Comparison of ENCODE assay signal across 8 cellular contexts in the genomic region with DNA sequence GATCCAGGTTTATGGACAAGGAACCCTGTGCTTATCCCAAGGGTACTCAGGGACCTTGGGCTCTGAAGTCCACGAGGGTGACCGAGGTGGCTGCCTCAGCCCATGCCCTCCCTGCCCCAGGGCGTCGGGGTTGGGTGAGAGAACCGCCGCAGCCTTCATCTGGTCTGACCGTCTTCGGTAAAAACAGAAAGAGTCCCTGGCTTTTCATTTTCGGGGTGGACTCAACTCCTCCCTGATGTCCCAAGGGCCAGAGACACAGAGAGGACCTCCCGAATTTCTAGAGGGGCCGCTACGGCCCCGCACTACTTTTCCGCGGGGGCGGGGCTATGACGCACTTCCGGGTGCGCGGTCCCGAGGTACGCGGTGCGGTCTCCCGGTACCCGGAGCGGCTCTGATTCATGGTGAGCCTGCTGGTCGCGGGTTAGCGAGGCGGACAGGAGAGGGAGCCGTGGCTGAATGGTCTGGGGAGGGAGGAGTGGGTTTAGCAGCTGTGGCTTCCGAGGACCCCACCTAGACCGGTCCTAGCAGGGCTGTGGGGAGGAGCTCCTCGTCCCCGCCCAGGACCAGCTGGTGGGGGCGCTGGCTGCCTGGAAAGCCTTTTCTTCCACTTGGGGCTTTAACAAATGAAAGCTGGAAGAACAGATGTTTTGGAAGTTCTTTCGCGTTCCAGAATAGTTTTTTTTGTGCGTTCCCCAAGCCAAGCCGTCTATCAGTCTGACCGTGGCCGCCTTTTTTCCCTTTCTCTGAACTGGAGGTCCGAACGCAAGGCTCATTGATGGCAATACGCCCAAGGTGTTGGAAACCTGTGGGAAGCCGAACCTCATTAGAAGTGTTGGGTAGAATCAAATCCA. TPM values are rescaled to one million over a fixed set of nuclear protein-coding genes. Genes with fewer than 3 reads are reported as not detected.
A peak's percentile ranks its signal among the peaks of the same experiment; 100 is the strongest.
DNase-seq lines count a peak whose midpoint lies in the region; ATAC-seq and TF ChIP-seq lines count a peak whose summit lies in the region.

A gene (plus strand): TSS at position 334 of the 851 bp plus-strand sequence. CDS start 7,233 bp downstream, outside the sequence.

- TF ChIP-seq EP300 in gastroesophageal sphincter (IDR thresholded peaks at IDR 0.05), result no peak

- H3K9me2 ChIP-seq in GM23338 (ENCODE audit: insufficient read depth), result peaks cover 10% of the 10 kb centered on the region

- peak; percentile 9 to 19; a peak in 3 of 4 replicates for TF ChIP-seq CTCF in GM23338 (conservative IDR thresholded peaks at IDR 0.05; ENCODE audit: low read depth in 2 of 2)
- TF ChIP-seq CTCF in LNCaP clone FGC (IDR thresholded peaks at IDR 0.05; ENCODE audit: control insufficient read depth, extremely low read depth, insufficient read depth), result no peak
- TF ChIP-seq CTCF in gastroesophageal sphincter (IDR thresholded peaks at IDR 0.05), result peak in 2 of 4 experiments; percentile 30 to 48
- peak; percentile 38 for TF ChIP-seq CTCF in neutrophil (IDR thresholded peaks at IDR 0.05)
- TF ChIP-seq CTCF in subcutaneous adipose tissue (IDR thresholded peaks at IDR 0.05; ENCODE audit: low read depth), result no peak

- H4K20me1 ChIP-seq in GM23338 (replicated peaks; ENCODE audit: insufficient read depth), result no peaks in the 10 kb centered on the region

- no peaks in the 10 kb centered on the region for H3K27me3 ChIP-seq in GM23338 (ENCODE audit: insufficient read depth)
- no peaks in the 10 kb centered on the region for H3K27me3 ChIP-seq in SJCRH30
- no peaks in the 10 kb centered on the region for H3K27me3 ChIP-seq in gastroesophageal sphincter
- H3K27me3 ChIP-seq in neutrophil, result no peaks in the 10 kb centered on the region

- peak; percentile 93 for DNase-seq in ELF-1 (ENCODE audit: low read depth, low spot score)
- DNase-seq in GM23338 (ENCODE audit: low spot score), result peak; percentile 96
- no peak for DNase-seq in LNCaP clone FGC (ENCODE audit: low read depth)
- DNase-seq in SJCRH30, result peak; percentile 88 to 91
- peak; percentile 85 for DNase-seq in activated naive CD4-positive, alpha-beta T cell treated with anti-CD3 and anti-CD28 coated beads for 36 hours

- ATAC-seq in GM23338 (peak; percentile 96), gastroesophageal sphincter (peak; percentile 97)

- intact Hi-C loops in activated naive CD4-positive, alpha-beta T cell treated with anti-CD3 and anti-CD28 coated beads for 36 hours (cut with micrococcal nuclease), result loop anchor here (1.0 to 2.0 kb wide), 5 partner anchors 29 to 131 kb away; a partner anchor contains a TSS

- peaks cover 2% of the 10 kb centered on the region; the same call in 1 of the 2 replicates for H3K4me1 ChIP-seq in GM23338 (ENCODE audit: insufficient read depth)
- peaks cover 5% of the 10 kb centered on the region; the same call in 1 of the 2 replicates for H3K4me1 ChIP-seq in SJCRH30
- peaks cover 0 to 49% (median 5%) of the 10 kb centered on the region in 3 donors for H3K4me1 ChIP-seq in gastroesophageal sphincter
- H3K4me1 ChIP-seq in neutrophil (ENCODE audit: control insufficient read depth in 1 of 2, insufficient read depth in 1 of 2, low read depth in 1 of 2, low read length in 1 of 2), result peaks cover 9 to 11% of the 10 kb centered on the region in 2 experiments

- CTCF ChIA-PET in activated naive CD4-positive, alpha-beta T cell treated with anti-CD3 and anti-CD28 coated beads for 36 hours (lab: Charles Lee), result interaction anchor here (0.5 to 1.2 kb wide), 7 partner anchors 9 to 240 kb away, joined by 3 to 10 read pairs (median 4); a partner anchor contains a TSS

- 0% methylated on average over 10 of the region's 47 CpGs for WGBS in gastroesophageal sphincter (ENCODE audit: low coverage in 1 of 2), 2 donors

- no peaks in the 10 kb centered on the region; the same call in 2 of the 3 replicates for H3K9me3 Mint-ChIP-seq in GM23338
- H3K9me3 Mint-ChIP-seq in activated naive CD4-positive, alpha-beta T cell treated with anti-CD3 and anti-CD28 coated beads for 36 hours, result no peaks in the 10 kb centered on the region

- H3K4me1 Mint-ChIP-seq in GM23338, result peaks cover 8% of the 10 kb centered on the region
- H3K4me1 Mint-ChIP-seq in activated naive CD4-positive, alpha-beta T cell treated with anti-CD3 and anti-CD28 coated beads for 36 hours (ENCODE audit: low read depth), result peaks cover 17% of the 10 kb centered on the region

- H3K27ac Mint-ChIP-seq in GM23338, result peak within 1 kb of the TSS; percentile 96
- peak within 1 kb of the TSS; percentile 91 for H3K27ac Mint-ChIP-seq in activated naive CD4-positive, alpha-beta T cell treated with anti-CD3 and anti-CD28 coated beads for 36 hours

- H3F3A ChIP-seq in GM23338 (replicated peaks; ENCODE audit: low read depth), result peaks cover 13% of the 10 kb centered on the region; the same call in 1 of the 2 replicates

- peak within 1 kb of the TSS; percentile 96 for H3K27ac ChIP-seq in GM23338 (ENCODE audit: low read depth)
- H3K27ac ChIP-seq in SJCRH30, result peak within 1 kb of the TSS; percentile 69
- H3K27ac ChIP-seq in gastroesophageal sphincter, result peak within 1 kb of the TSS; percentile 62 to 99 (median 94)
- H3K27ac ChIP-seq in neutrophil, result peak within 1 kb of the TSS; percentile 82

- no peaks in the 10 kb centered on the region for H3K9me3 ChIP-seq in SJCRH30 (replicated peaks)
- H3K9me3 ChIP-seq in gastroesophageal sphincter, result no peaks in the 10 kb centered on the region
- H3K9me3 ChIP-seq in neutrophil, result no peaks in the 10 kb centered on the region

- peak within 1 kb of the TSS; percentile 98 for H3K4me2 ChIP-seq in GM23338

- peak within 1 kb of the TSS; percentile 100 for H2AFZ ChIP-seq in GM23338

- H3K36me3 ChIP-seq in GM23338 (ENCODE audit: insufficient read depth), result no peaks in the 10 kb centered on the region
- no peaks in the 10 kb centered on the region; the same call in 1 of the 2 replicates for H3K36me3 ChIP-seq in SJCRH30
- peaks cover 0 to 12% of the 10 kb centered on the region in 2 donors for H3K36me3 ChIP-seq in gastroesophageal sphincter
- H3K36me3 ChIP-seq in neutrophil, result no peaks in the 10 kb centered on the region

- peak within 1 kb of the TSS; percentile 89 for H3K4me3 ChIP-seq in GM23338
- H3K4me3 ChIP-seq in LNCaP clone FGC (ENCODE audit: low read depth, low read length), result peak within 1 kb of the TSS; percentile 85
- H3K4me3 ChIP-seq in SJCRH30, result peak within 1 kb of the TSS; percentile 85
- peak within 1 kb of the TSS; percentile 49 to 87 for H3K4me3 ChIP-seq in gastroesophageal sphincter
- H3K4me3 ChIP-seq in neutrophil (ENCODE audit: low read depth in 1 of 2, low read length in 1 of 2), result peak within 1 kb of the TSS; percentile 81 to 98

- peaks cover 15% of the 10 kb centered on the region for H3K36me3 Mint-ChIP-seq in GM23338 (ENCODE audit: low read depth)
- H3K36me3 Mint-ChIP-seq in activated naive CD4-positive, alpha-beta T cell treated with anti-CD3 and anti-CD28 coated beads for 36 hours (ENCODE audit: low read depth), result no peaks in the 10 kb centered on the region

- peaks cover 15% of the 10 kb centered on the region for H3K27me3 Mint-ChIP-seq in GM23338 (ENCODE audit: insufficient read depth, low read depth, poor library complexity)
- H3K27me3 Mint-ChIP-seq in activated naive CD4-positive, alpha-beta T cell treated with anti-CD3 and anti-CD28 coated beads for 36 hours (ENCODE audit: low read depth), result no peaks in the 10 kb centered on the region

- H3K79me2 ChIP-seq in GM23338 (replicated peaks; ENCODE audit: insufficient read depth), result peaks cover 33% of the 10 kb centered on the region

- peak; percentile 80 to 87 for TF ChIP-seq POLR2A in gastroesophageal sphincter (IDR thresholded peaks at IDR 0.05)

- H3K4me3 Mint-ChIP-seq in GM23338, result peak within 1 kb of the TSS; percentile 91
- peak within 1 kb of the TSS; percentile 85 for H3K4me3 Mint-ChIP-seq in activated naive CD4-positive, alpha-beta T cell treated with anti-CD3 and anti-CD28 coated beads for 36 hours

TF ChIP-seq in GM23338, 12 proteins besides CTCF, POLR2A, EP300 and RAD21 (continues in another document):
- TF ChIP-seq, protein P1, sequence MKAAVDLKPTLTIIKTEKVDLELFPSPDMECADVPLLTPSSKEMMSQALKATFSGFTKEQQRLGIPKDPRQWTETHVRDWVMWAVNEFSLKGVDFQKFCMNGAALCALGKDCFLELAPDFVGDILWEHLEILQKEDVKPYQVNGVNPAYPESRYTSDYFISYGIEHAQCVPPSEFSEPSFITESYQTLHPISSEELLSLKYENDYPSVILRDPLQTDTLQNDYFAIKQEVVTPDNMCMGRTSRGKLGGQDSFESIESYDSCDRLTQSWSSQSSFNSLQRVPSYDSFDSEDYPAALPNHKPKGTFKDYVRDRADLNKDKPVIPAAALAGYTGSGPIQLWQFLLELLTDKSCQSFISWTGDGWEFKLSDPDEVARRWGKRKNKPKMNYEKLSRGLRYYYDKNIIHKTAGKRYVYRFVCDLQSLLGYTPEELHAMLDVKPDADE (IDR thresholded peaks at IDR 0.05), result peak; percentile 42
- TF ChIP-seq POLR2AphosphoS5 (IDR thresholded peaks at IDR 0.05; ENCODE audit: low read depth) (peak; percentile 89), ZNF114 (CRISPR knock-in tag; IDR thresholded peaks at IDR 0.05) (0 out of 2 replicates have a peak, but pooled peaks have one; percentile 50)

RNA-seq across cellular contexts. Expression of the gene that starts here (rescaled TPM):
- total RNA-seq in GM23338 (2014; rRNA removed; shearing (Covaris generic)), result 21.8 and 24.8 TPM in 2 replicates
- 15.4 and 15.7 TPM in 2 replicates for polyA plus RNA-seq in GM23338 (2016; fragmentation: Nextera tagmentation; extraction: Ambion mirVana)
- 15.1 and 17.9 TPM in 2 replicates for total RNA-seq in SJCRH30 (2014; rRNA removed; shearing (Covaris generic))
- 1 to 10 TPM; 6.2 to 6.4 TPM for total RNA-seq in activated naive CD4-positive, alpha-beta T cell treated with anti-CD3 and anti-CD28 coated beads for 36 hours
- total RNA-seq in gastroesophageal sphincter, result 10 to 100 TPM; 14.0 to 21.9 (median 20.9) TPM
- total RNA-seq in subcutaneous adipose tissue, result 10 to 100 TPM in 3 of 4 donors, 1 to 10 TPM in 1; 6.7 to 15.6 (median 12.1) TPM

Comparison
In these comparisons a context has a peak if more than half of its experiments do, and no peak if none do; other contexts are left out.
1. CTCF ChIP-seq: peak in GM23338 (2 of 2) and neutrophil (single experiment); none in LNCaP clone FGC (single experiment) and subcutaneous adipose tissue (single experiment).
2. Peak in every context shown above with its lines, with median percentiles within 50 percentile points of each other: H3K27ac ChIP-seq and H3K4me3 ChIP-seq.